23 cellular contexts compared by ENCODE assay signal in the genomic region with DNA sequence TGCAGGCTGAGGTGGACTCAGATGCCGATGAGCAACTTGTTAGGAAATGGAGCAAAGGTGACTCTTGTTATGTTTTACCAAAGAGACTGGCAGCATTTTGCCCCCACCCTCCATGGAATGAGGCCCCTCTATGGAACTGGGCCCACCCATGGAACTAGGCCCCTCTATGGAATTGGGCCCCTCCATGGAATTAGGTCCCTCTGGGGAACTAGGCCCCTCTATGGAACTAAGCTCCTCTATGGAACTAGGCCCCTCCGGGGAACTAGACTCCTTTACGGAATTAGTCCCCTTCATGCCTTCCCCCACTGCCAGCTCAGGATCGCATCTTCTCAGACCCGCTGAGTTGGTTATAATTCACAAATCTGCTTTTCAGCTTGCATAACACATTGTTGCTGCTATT.
"Had no signal": no experiment of that assay in that cellular context is flagged by ENCODE, and none has a peak within 500 bp of the region (broad histone marks: within the 10 kb centered on the region; RNA-seq: fewer than 3 reads in every experiment).

No MANE protein-coding gene starts in this region.

- H3K4me1 ChIP-seq: colonic mucosa, esophagus muscularis mucosa, esophagus squamous epithelium, foreskin keratinocyte, gastrocnemius medialis, gastroesophageal sphincter, heart left ventricle had no signal

- H3K4me3 ChIP-seq: colonic mucosa, coronary artery, dorsolateral prefrontal cortex, esophagus muscularis mucosa, esophagus squamous epithelium, gastrocnemius medialis, gastroesophageal sphincter, heart left ventricle had no signal

- H3K4me3 Mint-ChIP-seq: dendritic cell treated with granulocyte-macrophage colony-stimulating factor and Interleukin-4, amounts not matched to agents 40 ng/mL and 50 ng/mL, for 4 days; effector memory CD8-positive, alpha-beta T cell; endodermal cell had no signal

- H3K27ac ChIP-seq: colonic mucosa, coronary artery, dorsolateral prefrontal cortex, epithelial cell of prostate, esophagus muscularis mucosa, esophagus squamous epithelium, foreskin keratinocyte, gastrocnemius medialis, gastroesophageal sphincter had no signal

- H3K9me3 ChIP-seq: colonic mucosa, esophagus muscularis mucosa, esophagus squamous epithelium, gastrocnemius medialis, gastroesophageal sphincter, heart left ventricle had no signal

- H3K27me3 Mint-ChIP-seq: dendritic cell treated with granulocyte-macrophage colony-stimulating factor and Interleukin-4, amounts not matched to agents 40 ng/mL and 50 ng/mL, for 4 days had no signal

- H3K9me3 Mint-ChIP-seq: effector memory CD8-positive, alpha-beta T cell had no signal

- DNase-seq: colonic mucosa; cortex of kidney; dorsolateral prefrontal cortex; effector CD4-positive, alpha-beta T cell; effector CD8-positive, alpha-beta T cell; effector memory CD4-positive, alpha-beta T cell; effector memory CD8-positive, alpha-beta T cell; endodermal cell; erythroblast; esophagus squamous epithelium; foreskin fibroblast; foreskin keratinocyte; foreskin melanocyte; gastrocnemius medialis; glutamatergic neuron; head of caudate nucleus; heart left ventricle had no signal

- H3K27ac Mint-ChIP-seq: dendritic cell treated with granulocyte-macrophage colony-stimulating factor and Interleukin-4, amounts not matched to agents 40 ng/mL and 50 ng/mL, for 4 days; effector memory CD8-positive, alpha-beta T cell; endodermal cell had no signal

- H3K36me3 ChIP-seq: colonic mucosa, esophagus muscularis mucosa, esophagus squamous epithelium, gastrocnemius medialis, gastroesophageal sphincter, heart left ventricle had no signal

- H3K27me3 ChIP-seq: colonic mucosa, dorsolateral prefrontal cortex, esophagus muscularis mucosa, esophagus squamous epithelium, foreskin keratinocyte, gastrocnemius medialis, gastroesophageal sphincter, heart left ventricle had no signal

- ATAC-seq: effector memory CD8-positive, alpha-beta T cell; esophagus mucosa; foreskin keratinocyte; gastrocnemius medialis; gastroesophageal sphincter; heart left ventricle had no signal
